ENCODE assay signal across 10 cellular contexts in the genomic region with DNA sequence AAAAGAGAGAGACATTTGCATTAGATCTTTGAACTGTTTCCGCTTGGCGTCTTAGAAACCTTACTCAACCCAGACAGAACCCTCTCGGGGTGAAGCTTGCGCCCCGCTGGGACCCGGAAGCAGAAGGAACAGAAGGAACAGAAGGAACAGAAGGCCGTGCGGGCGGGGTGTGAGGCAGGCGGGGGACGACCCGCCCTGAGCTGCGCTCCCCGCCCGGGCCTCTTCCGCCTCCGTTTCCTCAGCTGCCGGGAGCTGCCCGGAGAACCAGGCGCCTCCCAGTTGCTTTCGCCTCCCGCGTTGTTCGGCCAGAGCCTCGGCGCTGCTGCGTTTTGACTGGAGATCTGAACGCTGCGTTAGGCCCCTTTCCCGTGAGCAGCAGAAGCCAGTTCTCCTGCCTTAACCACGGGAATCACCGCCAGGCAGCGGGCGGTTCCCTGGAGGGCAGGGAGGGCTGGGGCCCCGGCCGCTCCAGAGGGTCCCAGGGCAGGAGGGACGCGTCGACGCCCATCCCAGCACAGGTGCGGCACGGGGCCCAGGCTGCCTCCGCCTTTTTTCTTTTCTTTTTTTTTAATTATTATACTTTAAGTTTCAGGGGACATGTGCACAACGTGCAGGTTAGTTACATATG. TPM values are rescaled to one million over a fixed set of nuclear protein-coding genes. Genes with fewer than 3 reads are reported as not detected.
DNase-seq lines count a peak whose midpoint lies in the region; TF ChIP-seq lines count a peak whose summit lies in the region.
"Had no signal": no experiment of that assay in that cellular context is flagged by ENCODE, and none has a peak within 500 bp of the region (broad histone marks: within the 10 kb centered on the region; RNA-seq: fewer than 3 reads in every experiment).

No MANE protein-coding gene starts in this region.

- H3K4me1 ChIP-seq in Peyer's patch: no peaks in the 10 kb centered on the region

- no peak for TF ChIP-seq CTCF in Peyer's patch (IDR thresholded peaks at IDR 0.05)

- H3K36me3 Mint-ChIP-seq in dendritic cell treated with granulocyte-macrophage colony-stimulating factor and Interleukin-4, amounts not matched to agents 40 ng/mL and 50 ng/mL, for 4 days (ENCODE audit: low read depth): peaks cover 8% of the 10 kb centered on the region
- peaks cover 7% of the 10 kb centered on the region for H3K36me3 Mint-ChIP-seq in stimulated activated naive CD8-positive, alpha-beta T cell treated with anti-CD3 and anti-CD28 coated beads, Interleukin-15, Interleukin-2, amounts not matched to agents 100 ng/mL and 50 ng/mL, for 24 hours (ENCODE audit: low read depth)

- no peak for TF ChIP-seq POLR2A in Peyer's patch (IDR thresholded peaks at IDR 0.05)

- H3K27ac ChIP-seq in Peyer's patch (peak overlapping the region in 1 of 4 donors; percentile 46), caudate nucleus (ENCODE audit: low read depth, low read length) (no peak overlapping the region)
- H3K27ac ChIP-seq: BLaER1 treated with 17β-estradiol and CSF1 and Interleukin-3, amounts not matched to agents 10 nM and 100 nM; HL-60 had no signal

- H3K4me1 Mint-ChIP-seq in dendritic cell treated with granulocyte-macrophage colony-stimulating factor and Interleukin-4, amounts not matched to agents 40 ng/mL and 50 ng/mL, for 4 days (ENCODE audit: low read depth): peaks cover 20% of the 10 kb centered on the region
- no peaks in the 10 kb centered on the region for H3K4me1 Mint-ChIP-seq in stimulated activated naive CD8-positive, alpha-beta T cell treated with anti-CD3 and anti-CD28 coated beads, Interleukin-15, Interleukin-2, amounts not matched to agents 100 ng/mL and 50 ng/mL, for 24 hours (ENCODE audit: low read depth)

- H3K36me3 ChIP-seq in Peyer's patch: no peaks in the 10 kb centered on the region

- H3K27me3 ChIP-seq in Peyer's patch: no peaks in the 10 kb centered on the region
- H3K27me3 ChIP-seq: BLaER1 treated with 17β-estradiol and CSF1 and Interleukin-3, amounts not matched to agents 10 nM and 100 nM had no signal

- no peaks in the 10 kb centered on the region for H3K27me3 Mint-ChIP-seq in dendritic cell treated with granulocyte-macrophage colony-stimulating factor and Interleukin-4, amounts not matched to agents 40 ng/mL and 50 ng/mL, for 4 days
- H3K27me3 Mint-ChIP-seq in stimulated activated naive CD8-positive, alpha-beta T cell treated with anti-CD3 and anti-CD28 coated beads, Interleukin-15, Interleukin-2, amounts not matched to agents 100 ng/mL and 50 ng/mL, for 24 hours: no peaks in the 10 kb centered on the region

- intact Hi-C loops in dendritic cell treated with granulocyte-macrophage colony-stimulating factor and Interleukin-4, amounts not matched to agents 40 ng/mL and 50 ng/mL, for 4 days (cut with micrococcal nuclease): no loop called here

- peak overlapping the region in 3 of 4 donors; percentile 28 to 32 (median 31) for H3K4me3 ChIP-seq in Peyer's patch
- H3K4me3 ChIP-seq: BLaER1 treated with 17β-estradiol and CSF1 and Interleukin-3, amounts not matched to agents 10 nM and 100 nM had no signal

- peak overlapping the region; percentile 66 for H3K4me3 Mint-ChIP-seq in dendritic cell treated with granulocyte-macrophage colony-stimulating factor and Interleukin-4, amounts not matched to agents 40 ng/mL and 50 ng/mL, for 4 days
- peak overlapping the region; percentile 61 for H3K4me3 Mint-ChIP-seq in stimulated activated naive CD8-positive, alpha-beta T cell treated with anti-CD3 and anti-CD28 coated beads, Interleukin-15, Interleukin-2, amounts not matched to agents 100 ng/mL and 50 ng/mL, for 24 hours

- H3K9me3 ChIP-seq in Peyer's patch: peaks cover 0 to 8% (median 3%) of the 10 kb centered on the region in 4 donors

- peak overlapping the region; percentile 73 for H3K27ac Mint-ChIP-seq in dendritic cell treated with granulocyte-macrophage colony-stimulating factor and Interleukin-4, amounts not matched to agents 40 ng/mL and 50 ng/mL, for 4 days
- no peak overlapping the region for H3K27ac Mint-ChIP-seq in stimulated activated naive CD8-positive, alpha-beta T cell treated with anti-CD3 and anti-CD28 coated beads, Interleukin-15, Interleukin-2, amounts not matched to agents 100 ng/mL and 50 ng/mL, for 24 hours

- peaks cover 9% of the 10 kb centered on the region for H3K9me3 Mint-ChIP-seq in dendritic cell treated with granulocyte-macrophage colony-stimulating factor and Interleukin-4, amounts not matched to agents 40 ng/mL and 50 ng/mL, for 4 days
- peaks cover 8% of the 10 kb centered on the region for H3K9me3 Mint-ChIP-seq in stimulated activated naive CD8-positive, alpha-beta T cell treated with anti-CD3 and anti-CD28 coated beads, Interleukin-15, Interleukin-2, amounts not matched to agents 100 ng/mL and 50 ng/mL, for 24 hours

- DNase-seq in activated CD4-positive, alpha-beta T cell treated with anti-CD3 and anti-CD28 coated beads for 48 hours: peak; percentile 17
- no peak for DNase-seq in activated CD4-positive, alpha-beta T cell treated with anti-CD3 and anti-CD28 coated beads for 1 hour
- DNase-seq in Peyer's patch (peak in 2 of 3 donors; percentile 47 to 61), COLO829 (ENCODE audit: low spot score) (no peak), superior temporal gyrus (ENCODE audit: extremely low spot score) (no peak), caudate nucleus (lab: John Stamatoyannopoulos, UW) (no peak)

RNA-seq across cellular contexts. Expression of a gene that starts 19.3 kb away (rescaled TPM):
- 10 to 100 TPM in 1 of 4 donors, 1 to 10 TPM in 2, not detected in 1; 4.0 to 32.2 (median 5.3) TPM for total RNA-seq in Peyer's patch

Comparison
In these comparisons a context has a peak if more than half of its experiments do, and no peak if none do; other contexts are left out.
1. DNase-seq: peak in activated CD4-positive, alpha-beta T cell treated with anti-CD3 and anti-CD28 coated beads for 48 hours (single experiment) and Peyer's patch (2 of 3); none in activated CD4-positive, alpha-beta T cell treated with anti-CD3 and anti-CD28 coated beads for 1 hour (single experiment), COLO829 (single experiment), superior temporal gyrus (single experiment) and caudate nucleus (0 of 61).